Comparison of ENCODE assay signal across 1 cellular context in genomic region chr2:171878481-171878993, GRCh38.
TF ChIP-seq lines count a peak whose summit lies in the region.

No MANE protein-coding gene starts in this region.

TF ChIP-seq in K562, 482 proteins besides CTCF, POLR2A, EP300 and RAD21 (continued from another document and continues in another):
- TF ChIP-seq, protein P1, sequence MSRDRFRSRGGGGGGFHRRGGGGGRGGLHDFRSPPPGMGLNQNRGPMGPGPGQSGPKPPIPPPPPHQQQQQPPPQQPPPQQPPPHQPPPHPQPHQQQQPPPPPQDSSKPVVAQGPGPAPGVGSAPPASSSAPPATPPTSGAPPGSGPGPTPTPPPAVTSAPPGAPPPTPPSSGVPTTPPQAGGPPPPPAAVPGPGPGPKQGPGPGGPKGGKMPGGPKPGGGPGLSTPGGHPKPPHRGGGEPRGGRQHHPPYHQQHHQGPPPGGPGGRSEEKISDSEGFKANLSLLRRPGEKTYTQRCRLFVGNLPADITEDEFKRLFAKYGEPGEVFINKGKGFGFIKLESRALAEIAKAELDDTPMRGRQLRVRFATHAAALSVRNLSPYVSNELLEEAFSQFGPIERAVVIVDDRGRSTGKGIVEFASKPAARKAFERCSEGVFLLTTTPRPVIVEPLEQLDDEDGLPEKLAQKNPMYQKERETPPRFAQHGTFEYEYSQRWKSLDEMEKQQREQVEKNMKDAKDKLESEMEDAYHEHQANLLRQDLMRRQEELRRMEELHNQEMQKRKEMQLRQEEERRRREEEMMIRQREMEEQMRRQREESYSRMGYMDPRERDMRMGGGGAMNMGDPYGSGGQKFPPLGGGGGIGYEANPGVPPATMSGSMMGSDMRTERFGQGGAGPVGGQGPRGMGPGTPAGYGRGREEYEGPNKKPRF (IDR thresholded peaks at IDR 0.05; ENCODE audit: low read depth, low read length): no peak
- TF ChIP-seq ZNF561 (CRISPR knock-in tag; conservative IDR thresholded peaks at IDR 0.05) (no peak), CUX1 (CRISPR knock-in tag; IDR thresholded peaks at IDR 0.05) (no peak), SRF (CRISPR knock-in tag; IDR thresholded peaks at IDR 0.05) (peak in 1 of 2 experiments; percentile 53; a peak in 2 of 4 replicates), GABPB2 (CRISPR knock-in tag; conservative IDR thresholded peaks at IDR 0.05) (no peak), DIDO1 (tag; IDR thresholded peaks at IDR 0.05; ENCODE audit: low read depth) (no peak), PRMT5 (CRISPR knock-in tag; IDR thresholded peaks at IDR 0.05) (no peak), ETS2 (tag; IDR thresholded peaks at IDR 0.05; ENCODE audit: borderline replicate concordance, poor library complexity, severe bottlenecking) (no peak), TAF1 (IDR thresholded peaks at IDR 0.05; ENCODE audit: control insufficient read depth, extremely low read depth, insufficient read depth, low read length, severe bottlenecking) (no peak), NR3C1 (CRISPR knock-in tag; IDR thresholded peaks at IDR 0.05) (no peak), CCAR2 (IDR thresholded peaks at IDR 0.05; ENCODE audit: low read depth, low read length) (no peak), KLF16 (IDR thresholded peaks at IDR 0.05) (peak; percentile 82), BACH1 (tag; IDR thresholded peaks at IDR 0.05) (no peak), SUPT5H (IDR thresholded peaks at IDR 0.05) (no peak), YBX1 (IDR thresholded peaks at IDR 0.05) (no peak), NR2C2 (CRISPR knock-in tag; IDR thresholded peaks at IDR 0.05) (no peak), NR2C2 (tag; IDR thresholded peaks at IDR 0.05) (no peak), TRIM28 (IDR thresholded peaks at IDR 0.05) (no peak), PML (IDR thresholded peaks at IDR 0.05; ENCODE audit: low read length) (no peak), ZNF436 (CRISPR knock-in tag; IDR thresholded peaks at IDR 0.05) (no peak), ZNF778 (CRISPR knock-in tag; IDR thresholded peaks at IDR 0.05) (no peak), ZNF239 (CRISPR knock-in tag; IDR thresholded peaks at IDR 0.05) (no peak), ZKSCAN8 (CRISPR knock-in tag; IDR thresholded peaks at IDR 0.05) (no peak), ZEB2 (IDR thresholded peaks at IDR 0.05) (no peak), OTX1 (CRISPR knock-in tag; IDR thresholded peaks at IDR 0.05) (no peak), EP400 (IDR thresholded peaks at IDR 0.05) (peak; percentile 85), KDM4B (IDR thresholded peaks at IDR 0.05; ENCODE audit: borderline replicate concordance in 2 of 2, low read depth in 1 of 2) (no peak), DMBX1 (CRISPR knock-in tag; IDR thresholded peaks at IDR 0.05; ENCODE audit: borderline replicate concordance) (0 out of 2 replicates have a peak, but pooled peaks have one; percentile 21), ZBTB26 (CRISPR knock-in tag; IDR thresholded peaks at IDR 0.05) (no peak), ZNF766 (CRISPR knock-in tag; conservative IDR thresholded peaks at IDR 0.05) (0 out of 2 replicates have a peak, but pooled peaks have one; percentile 52), ZBTB7A (IDR thresholded peaks at IDR 0.05; ENCODE audit: borderline replicate concordance, control insufficient read depth, low read depth, low read length) (no peak), JUND (IDR thresholded peaks at IDR 0.05; ENCODE audit: borderline replicate concordance, low read depth, low read length) (peak; percentile 70), JUND (tag; IDR thresholded peaks at IDR 0.05; ENCODE audit: borderline replicate concordance, low read depth, low read length) (peak; percentile 67; the same call in 2 of the 3 replicates), ZFP30 (CRISPR knock-in tag; IDR thresholded peaks at IDR 0.05; ENCODE audit: borderline replicate concordance) (no peak), MCM5 (IDR thresholded peaks at IDR 0.05; ENCODE audit: low read depth) (no peak), IFI16 (CRISPR knock-in tag; IDR thresholded peaks at IDR 0.05) (no peak), SMARCE1 (IDR thresholded peaks at IDR 0.05) (peak; percentile 68; the same call in 1 of the 2 replicates), ATF7 (IDR thresholded peaks at IDR 0.05) (peak; percentile 44; the same call in 1 of the 2 replicates), NFRKB (IDR thresholded peaks at IDR 0.05; ENCODE audit: low read depth) (peak; percentile 50), MITF (IDR thresholded peaks at IDR 0.05) (no peak), RBBP5 (IDR thresholded peaks at IDR 0.05; ENCODE audit: borderline replicate concordance, insufficient read depth, low read length, poor library complexity, severe bottlenecking) (peak; percentile 33), ETS1 (conservative IDR thresholded peaks at IDR 0.05; ENCODE audit: control insufficient read depth, low read depth, low read length) (no peak), POLR3G (IDR thresholded peaks at IDR 0.05; ENCODE audit: extremely low read depth, insufficient read length, insufficient replicate concordance) (no peak), TSC22D4 (tag; IDR thresholded peaks at IDR 0.05) (no peak), ETV1 (tag; conservative IDR thresholded peaks at IDR 0.05; ENCODE audit: low read depth) (no peak), PTBP1 (IDR thresholded peaks at IDR 0.05; ENCODE audit: low read depth, low read length) (no peak), KAT7 (CRISPR knock-in tag; IDR thresholded peaks at IDR 0.05; ENCODE audit: borderline replicate concordance) (no peak), CHD1 (IDR thresholded peaks at IDR 0.05; ENCODE audit: low read length) (no peak), ZNF696 (CRISPR knock-in tag; conservative IDR thresholded peaks at IDR 0.05) (no peak), LCOR (CRISPR knock-in tag; IDR thresholded peaks at IDR 0.05) (no peak), PRPF4 (IDR thresholded peaks at IDR 0.05; ENCODE audit: insufficient read depth, low read depth, low read length, poor library complexity, severe bottlenecking) (no peak), ZNF174 (CRISPR knock-in tag; IDR thresholded peaks at IDR 0.05) (no peak), ZNF507 (tag; conservative IDR thresholded peaks at IDR 0.05) (no peak), SMAD2 (IDR thresholded peaks at IDR 0.05; ENCODE audit: low read depth, low read length) (no peak), ZNF668 (CRISPR knock-in tag; IDR thresholded peaks at IDR 0.05) (no peak)
- TF ChIP-seq, protein P2, sequence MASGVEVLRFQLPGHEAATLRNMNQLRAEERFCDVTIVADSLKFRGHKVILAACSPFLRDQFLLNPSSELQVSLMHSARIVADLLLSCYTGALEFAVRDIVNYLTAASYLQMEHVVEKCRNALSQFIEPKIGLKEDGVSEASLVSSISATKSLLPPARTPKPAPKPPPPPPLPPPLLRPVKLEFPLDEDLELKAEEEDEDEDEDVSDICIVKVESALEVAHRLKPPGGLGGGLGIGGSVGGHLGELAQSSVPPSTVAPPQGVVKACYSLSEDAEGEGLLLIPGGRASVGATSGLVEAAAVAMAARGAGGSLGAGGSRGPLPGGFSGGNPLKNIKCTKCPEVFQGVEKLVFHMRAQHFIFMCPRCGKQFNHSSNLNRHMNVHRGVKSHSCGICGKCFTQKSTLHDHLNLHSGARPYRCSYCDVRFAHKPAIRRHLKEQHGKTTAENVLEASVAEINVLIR (CRISPR knock-in tag; IDR thresholded peaks at IDR 0.05): no peak
- TF ChIP-seq, protein P3, sequence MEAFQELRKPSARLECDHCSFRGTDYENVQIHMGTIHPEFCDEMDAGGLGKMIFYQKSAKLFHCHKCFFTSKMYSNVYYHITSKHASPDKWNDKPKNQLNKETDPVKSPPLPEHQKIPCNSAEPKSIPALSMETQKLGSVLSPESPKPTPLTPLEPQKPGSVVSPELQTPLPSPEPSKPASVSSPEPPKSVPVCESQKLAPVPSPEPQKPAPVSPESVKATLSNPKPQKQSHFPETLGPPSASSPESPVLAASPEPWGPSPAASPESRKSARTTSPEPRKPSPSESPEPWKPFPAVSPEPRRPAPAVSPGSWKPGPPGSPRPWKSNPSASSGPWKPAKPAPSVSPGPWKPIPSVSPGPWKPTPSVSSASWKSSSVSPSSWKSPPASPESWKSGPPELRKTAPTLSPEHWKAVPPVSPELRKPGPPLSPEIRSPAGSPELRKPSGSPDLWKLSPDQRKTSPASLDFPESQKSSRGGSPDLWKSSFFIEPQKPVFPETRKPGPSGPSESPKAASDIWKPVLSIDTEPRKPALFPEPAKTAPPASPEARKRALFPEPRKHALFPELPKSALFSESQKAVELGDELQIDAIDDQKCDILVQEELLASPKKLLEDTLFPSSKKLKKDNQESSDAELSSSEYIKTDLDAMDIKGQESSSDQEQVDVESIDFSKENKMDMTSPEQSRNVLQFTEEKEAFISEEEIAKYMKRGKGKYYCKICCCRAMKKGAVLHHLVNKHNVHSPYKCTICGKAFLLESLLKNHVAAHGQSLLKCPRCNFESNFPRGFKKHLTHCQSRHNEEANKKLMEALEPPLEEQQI (IDR thresholded peaks at IDR 0.05): peak; percentile 88
- TF ChIP-seq, protein P4, sequence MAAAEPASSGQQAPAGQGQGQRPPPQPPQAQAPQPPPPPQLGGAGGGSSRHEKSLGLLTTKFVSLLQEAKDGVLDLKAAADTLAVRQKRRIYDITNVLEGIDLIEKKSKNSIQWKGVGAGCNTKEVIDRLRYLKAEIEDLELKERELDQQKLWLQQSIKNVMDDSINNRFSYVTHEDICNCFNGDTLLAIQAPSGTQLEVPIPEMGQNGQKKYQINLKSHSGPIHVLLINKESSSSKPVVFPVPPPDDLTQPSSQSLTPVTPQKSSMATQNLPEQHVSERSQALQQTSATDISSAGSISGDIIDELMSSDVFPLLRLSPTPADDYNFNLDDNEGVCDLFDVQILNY (CRISPR knock-in tag; IDR thresholded peaks at IDR 0.05): no peak
- TF ChIP-seq, protein P5, sequence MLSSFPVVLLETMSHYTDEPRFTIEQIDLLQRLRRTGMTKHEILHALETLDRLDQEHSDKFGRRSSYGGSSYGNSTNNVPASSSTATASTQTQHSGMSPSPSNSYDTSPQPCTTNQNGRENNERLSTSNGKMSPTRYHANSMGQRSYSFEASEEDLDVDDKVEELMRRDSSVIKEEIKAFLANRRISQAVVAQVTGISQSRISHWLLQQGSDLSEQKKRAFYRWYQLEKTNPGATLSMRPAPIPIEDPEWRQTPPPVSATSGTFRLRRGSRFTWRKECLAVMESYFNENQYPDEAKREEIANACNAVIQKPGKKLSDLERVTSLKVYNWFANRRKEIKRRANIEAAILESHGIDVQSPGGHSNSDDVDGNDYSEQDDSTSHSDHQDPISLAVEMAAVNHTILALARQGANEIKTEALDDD (IDR thresholded peaks at IDR 0.05): peak; percentile 85
